ENCODE assay signal across 17 cellular contexts in the genomic region with DNA sequence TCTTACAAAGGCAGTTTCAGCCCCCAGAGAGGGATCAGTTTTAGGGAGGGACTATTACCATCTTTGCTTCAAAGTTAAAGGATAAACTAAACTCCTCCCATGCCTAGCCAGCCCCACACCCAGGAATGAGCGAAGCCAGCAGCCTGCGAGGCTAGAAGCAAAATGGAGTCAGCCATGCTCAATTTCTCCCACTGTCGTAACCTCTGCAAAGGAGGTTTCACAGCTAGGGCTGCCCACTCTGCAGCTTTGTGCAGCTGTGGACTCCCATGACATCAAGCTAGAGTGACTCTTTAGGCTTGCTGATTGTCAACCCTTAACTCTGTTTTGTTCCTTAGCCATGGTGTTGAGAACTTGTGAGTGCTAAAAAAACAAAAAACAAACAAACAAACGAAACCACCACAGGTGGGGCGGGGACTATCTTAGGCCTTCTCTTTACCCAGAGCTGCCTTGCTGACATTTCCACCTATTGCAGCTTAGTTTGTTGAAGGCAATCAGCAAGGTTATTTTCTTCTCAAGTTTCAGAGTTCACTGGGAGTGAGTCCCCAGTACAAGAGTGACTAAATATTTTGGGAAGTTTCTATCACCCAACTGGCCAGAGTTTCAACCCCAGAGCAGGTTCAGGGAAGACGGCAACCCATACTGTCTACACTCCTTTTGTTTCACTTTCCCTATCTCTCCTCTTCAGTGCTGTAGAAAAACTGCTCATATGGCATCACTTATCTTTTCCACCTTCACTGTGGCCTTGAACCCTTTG.
DNase-seq lines count a peak whose midpoint lies in the region; ATAC-seq and TF ChIP-seq lines count a peak whose summit lies in the region.
"Had no signal": no experiment of that assay in that cellular context is flagged by ENCODE, and none has a peak within 500 bp of the region (broad histone marks: within the 10 kb centered on the region; RNA-seq: fewer than 3 reads in every experiment).

No MANE protein-coding gene starts in this region.

- peak; percentile 55 for ATAC-seq in GM18868 (IDR thresholded peaks at IDR 0.05; ENCODE audit: unreplicated experiment)
- peak; percentile 47 for ATAC-seq in HG03159 (IDR thresholded peaks at IDR 0.05; ENCODE audit: unreplicated experiment)
- no peak for ATAC-seq in upper lobe of right lung
- ATAC-seq: activated CD8-positive, alpha-beta T cell treated with anti-CD3 and anti-CD28 coated beads for 36 hours; activated T-helper 17 cell treated with anti-CD3 and anti-CD28 coated beads, Interleukin-2, amount 50 U/mL, for 72 hours had no signal

- H3K9me3 Mint-ChIP-seq in nephron: no peaks in the 10 kb centered on the region
- H3K9me3 Mint-ChIP-seq: activated CD8-positive, alpha-beta T cell treated with anti-CD3 and anti-CD28 coated beads for 36 hours; T-helper 2 cell treated with Interferon-gamma antibody and Interleukin-4, amounts not matched to agents 5 μg/mL and 100 μg/mL, for 36 hours had no signal

- no peak overlapping the region for H3K4me3 ChIP-seq in upper lobe of right lung
- H3K4me3 ChIP-seq: BLaER1 treated with 17β-estradiol and CSF1 and Interleukin-3, amounts not matched to agents 10 nM and 100 nM; coronary artery had no signal

- no peaks in the 10 kb centered on the region for H3K27me3 ChIP-seq in upper lobe of right lung
- H3K27me3 ChIP-seq: BLaER1 treated with 17β-estradiol and CSF1 and Interleukin-3, amounts not matched to agents 10 nM and 100 nM had no signal

- no peak overlapping the region for H3K4me3 Mint-ChIP-seq in nephron
- H3K4me3 Mint-ChIP-seq: activated CD8-positive, alpha-beta T cell treated with anti-CD3 and anti-CD28 coated beads for 36 hours; activated T-helper 17 cell treated with anti-CD3 and anti-CD28 coated beads, Interleukin-2, amount 50 U/mL, for 72 hours; T-helper 2 cell treated with Interferon-gamma antibody and Interleukin-4, amounts not matched to agents 5 μg/mL and 100 μg/mL, for 36 hours had no signal

- no peak overlapping the region for H3K27ac ChIP-seq in upper lobe of right lung
- H3K27ac ChIP-seq: BLaER1 treated with 17β-estradiol and CSF1 and Interleukin-3, amounts not matched to agents 10 nM and 100 nM; coronary artery had no signal

- TF ChIP-seq CTCF in nephron (IDR thresholded peaks at IDR 0.05; ENCODE audit: unreplicated experiment in 3 of 3): no peak
- no peak for TF ChIP-seq CTCF in upper lobe of right lung (IDR thresholded peaks at IDR 0.05)

- H3K27me3 Mint-ChIP-seq in nephron (ENCODE audit: low read depth): no peaks in the 10 kb centered on the region
- H3K27me3 Mint-ChIP-seq: activated CD8-positive, alpha-beta T cell treated with anti-CD3 and anti-CD28 coated beads for 36 hours; activated T-helper 17 cell treated with anti-CD3 and anti-CD28 coated beads, Interleukin-2, amount 50 U/mL, for 72 hours had no signal

- H3K27ac Mint-ChIP-seq in nephron: peak overlapping the region; percentile 37 to 74 (median 61)
- H3K27ac Mint-ChIP-seq: activated CD8-positive, alpha-beta T cell treated with anti-CD3 and anti-CD28 coated beads for 36 hours; activated T-helper 17 cell treated with anti-CD3 and anti-CD28 coated beads, Interleukin-2, amount 50 U/mL, for 72 hours; T-helper 2 cell treated with Interferon-gamma antibody and Interleukin-4, amounts not matched to agents 5 μg/mL and 100 μg/mL, for 36 hours had no signal

- intact Hi-C loops in upper lobe of right lung (cut with DNase I): no loop called here

- H3K4me1 ChIP-seq in upper lobe of right lung: no peaks in the 10 kb centered on the region
- H3K4me1 ChIP-seq: BLaER1 treated with 17β-estradiol and CSF1 and Interleukin-3, amounts not matched to agents 10 nM and 100 nM had no signal

- no peaks in the 10 kb centered on the region for H3K36me3 ChIP-seq in upper lobe of right lung
- H3K36me3 ChIP-seq: BLaER1 treated with 17β-estradiol and CSF1 and Interleukin-3, amounts not matched to agents 10 nM and 100 nM had no signal

- no peaks in the 10 kb centered on the region for H3K9me3 ChIP-seq in upper lobe of right lung
- H3K9me3 ChIP-seq: BLaER1 treated with 17β-estradiol and CSF1 and Interleukin-3, amounts not matched to agents 10 nM and 100 nM had no signal

- H3K4me1 Mint-ChIP-seq in nephron: peaks cover 57% of the 10 kb centered on the region
- H3K4me1 Mint-ChIP-seq: activated T-helper 17 cell treated with anti-CD3 and anti-CD28 coated beads, Interleukin-2, amount 50 U/mL, for 72 hours had no signal

- H3K36me3 Mint-ChIP-seq in nephron (ENCODE audit: low read depth): no peaks in the 10 kb centered on the region

- DNase-seq in RPMI7951 (ENCODE audit: low read depth): peak; percentile 1
- DNase-seq in upper lobe of right lung: no peak
- no peak for DNase-seq in GM19238 (ENCODE audit: insufficient read length, low spot score)
- DNase-seq in activated CD4-positive, alpha-beta T cell treated with anti-CD3 and anti-CD28 coated beads for 4 hours: no peak
- DNase-seq in dedifferentiated amniotic fluid mesenchymal stem cell (ENCODE audit: extremely low spot score): no peak
- DNase-seq: activated CD8-positive, alpha-beta T cell treated with anti-CD3 and anti-CD28 coated beads for 36 hours; amygdala; glutamatergic neuron; Kasumi-1; NCI-H187 treated with DMSO at 0.1 percent for 48 hours had no signal
